Comparison of ENCODE assay signal across 1 cellular context in the genomic region with DNA sequence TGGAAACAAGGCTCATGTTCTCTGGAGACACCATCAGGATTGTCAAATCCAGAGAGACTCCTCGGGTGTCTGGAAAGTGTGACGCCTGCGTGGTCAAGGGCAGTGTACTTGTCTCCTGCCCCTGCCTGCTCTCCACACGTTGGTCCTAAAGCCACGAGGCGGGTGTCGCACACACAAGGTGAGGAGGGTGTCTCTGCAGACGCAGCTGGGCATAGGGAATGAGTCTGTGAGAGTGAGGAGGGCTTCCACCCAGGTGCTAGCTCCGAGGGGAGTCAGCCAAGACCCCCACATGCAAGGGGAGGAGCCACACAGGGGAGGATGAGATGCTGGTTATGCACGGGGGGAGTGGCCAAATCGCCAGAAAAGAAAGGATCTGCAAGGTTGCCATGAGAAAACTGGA.
TF ChIP-seq lines count a peak whose summit lies in the region.

No MANE protein-coding gene starts in this region.

TF ChIP-seq in GM23338, 12 proteins besides CTCF, POLR2A, EP300 and RAD21 (continued from another document):
- TF ChIP-seq ZNF462 (CRISPR knock-in tag; IDR thresholded peaks at IDR 0.05) (no peak), STAT1 (IDR thresholded peaks at IDR 0.05; ENCODE audit: unreplicated experiment) (no peak), ZNF331 (CRISPR knock-in tag; IDR thresholded peaks at IDR 0.05; ENCODE audit: low read depth) (no peak)
TF ChIP-seq in GM23338: peak in this region for 0.
